ENCODE assay signal across 8 cellular contexts in the genomic region with DNA sequence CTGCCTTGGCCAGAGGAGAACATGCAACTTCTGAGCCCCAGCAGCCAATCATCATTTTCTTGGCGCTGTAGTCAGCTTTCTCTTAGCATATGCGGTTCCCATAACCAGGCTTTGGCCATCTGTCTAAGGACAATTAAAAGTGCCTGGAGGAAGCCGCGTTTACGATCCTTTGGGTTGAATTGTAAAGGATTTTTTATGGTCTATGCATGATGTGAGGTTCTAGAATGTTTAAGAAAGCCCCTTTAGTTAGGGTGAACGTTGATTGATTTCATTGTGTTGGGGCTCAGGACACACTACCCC. TPM values are rescaled to one million over a fixed set of nuclear protein-coding genes. Genes with fewer than 3 reads are reported as not detected.
DNase-seq lines count a peak whose midpoint lies in the region; ATAC-seq and TF ChIP-seq lines count a peak whose summit lies in the region.

No MANE protein-coding gene starts in this region.

- H3K9ac ChIP-seq in DND-41 (ENCODE audit: low read depth, low read length) = peak overlapping the region; percentile 96

- no TSS peak for BruUV-seq in Panc1 (replicated peaks; lab: Mats Ljungman, UMichigan)

- in situ Hi-C loops in Panc1 (cut with HindIII; ENCODE audit: low pct_unique_long_range_greater_than_20kb, low sequenced_read_pairs) = no loop called here

- POLR2A ChIA-PET in Panc1 (lab: Charles Lee) = interaction anchor here (0.6 to 4.0 kb wide), 5 partner anchors 9 to 142 kb away, joined by 3 to 98 read pairs (median 5); a partner anchor contains a TSS

- ATAC-seq in DND-41 (ENCODE audit: insufficient read depth, low read depth) (no peak), Panc1 (no peak), GM18505 (IDR thresholded peaks at IDR 0.05; ENCODE audit: unreplicated experiment) (no peak)

- peaks cover 33% of the 10 kb centered on the region for H3K4me1 ChIP-seq in DND-41 (ENCODE audit: insufficient read depth, low read length)
- peaks cover 19% of the 10 kb centered on the region for H3K4me1 ChIP-seq in Panc1 (ENCODE audit: control insufficient read depth, insufficient read depth, low read length)

- no peaks in the 10 kb centered on the region for H3K9me3 Mint-ChIP-seq in progenitor cell of endocrine pancreas (ENCODE audit: low read depth)

- H3K27ac Mint-ChIP-seq in progenitor cell of endocrine pancreas = peak overlapping the region; percentile 100

- DNase-seq in DND-41 = no peak
- no peak for DNase-seq in Panc1 (ENCODE audit: low read depth, low spot score)
- no peak for DNase-seq in epithelial cell of proximal tubule (ENCODE audit: low read depth)
- DNase-seq in progenitor cell of endocrine pancreas (ENCODE audit: low spot score, unreplicated experiment) = no peak
- DNase-seq in NCI-H1930 (lab: John Stamatoyannopoulos, UW) = no peak
- no peak for DNase-seq in UCSD-AML1 (lab: John Stamatoyannopoulos, UW; ENCODE audit: unreplicated experiment)
- no peak for DNase-seq in NOMO-1 (lab: John Stamatoyannopoulos, UW; ENCODE audit: unreplicated experiment in 2 of 2)

- H3K27me3 ChIP-seq in DND-41 (ENCODE audit: insufficient read depth, low read length, poor library complexity) = no peaks in the 10 kb centered on the region
- no peaks in the 10 kb centered on the region for H3K27me3 ChIP-seq in Panc1 (ENCODE audit: control insufficient read depth, insufficient read depth, low read length)

- no peak for TF ChIP-seq POLR2A in GM18505 (IDR thresholded peaks at IDR 0.05; ENCODE audit: borderline replicate concordance, extremely low read depth, insufficient read depth, insufficient read length)

- H3K9me3 ChIP-seq in DND-41 (ENCODE audit: insufficient read depth, low read length, severe bottlenecking) (no peaks in the 10 kb centered on the region), Panc1 (ENCODE audit: control insufficient read depth, insufficient read depth, low read depth, low read length) (no peaks in the 10 kb centered on the region)

- H3K36me3 ChIP-seq in DND-41 (ENCODE audit: insufficient read depth, low read length) (peaks cover 4% of the 10 kb centered on the region; the same call in 1 of the 2 replicates), Panc1 (ENCODE audit: control insufficient read depth, insufficient read depth, low read length) (no peaks in the 10 kb centered on the region)

- peak overlapping the region; percentile 82 for H2AFZ ChIP-seq in DND-41 (ENCODE audit: low read depth, low read length)

- CTCF ChIA-PET in Panc1 (lab: Charles Lee) = interaction anchor here (1.2 kb wide), 1 partner anchor 288 kb away, joined by 3 read pairs; no protein-coding TSS in a partner anchor

- H3K4me2 ChIP-seq in DND-41 (ENCODE audit: insufficient read depth, low read length) = peak overlapping the region; percentile 68

- H3K27me3 Mint-ChIP-seq in progenitor cell of endocrine pancreas = no peaks in the 10 kb centered on the region

- TF ChIP-seq CTCF in DND-41 (IDR thresholded peaks at IDR 0.05; ENCODE audit: borderline replicate concordance, extremely low read depth, low read length, poor library complexity, severe bottlenecking) = no peak
- no peak for TF ChIP-seq CTCF in Panc1 (IDR thresholded peaks at IDR 0.05)
- TF ChIP-seq CTCF in epithelial cell of proximal tubule (conservative IDR thresholded peaks at IDR 0.05; ENCODE audit: low read depth, low read length) = no peak
- no peak for TF ChIP-seq CTCF in progenitor cell of endocrine pancreas (IDR thresholded peaks at IDR 0.05; ENCODE audit: unreplicated experiment)

- peaks cover under 1% of the 10 kb centered on the region for H3K36me3 Mint-ChIP-seq in progenitor cell of endocrine pancreas (ENCODE audit: insufficient read depth)

- peaks cover 7% of the 10 kb centered on the region for H4K20me1 ChIP-seq in DND-41 (ENCODE audit: insufficient read depth, low read length)

- H3K4me3 ChIP-seq in DND-41 (ENCODE audit: low read depth in 1 of 2, low read length in 2 of 2) (peak overlapping the region; percentile 28 to 70; a peak in 3 of 4 replicates), Panc1 (ENCODE audit: low read depth in 2 of 2, low read length in 2 of 2) (peak overlapping the region; percentile 79 to 91), epithelial cell of proximal tubule (ENCODE audit: low read depth, low read length) (peak overlapping the region; percentile 77)

- H3K4me1 Mint-ChIP-seq in progenitor cell of endocrine pancreas (ENCODE audit: low read depth) = peaks cover 8% of the 10 kb centered on the region

- peaks cover 39% of the 10 kb centered on the region for H3K79me2 ChIP-seq in DND-41 (ENCODE audit: insufficient read depth, low read length)

- intact Hi-C loops in Panc1 (cut with micrococcal nuclease; ENCODE audit: unreplicated experiment) = loop anchor here (5.0 kb wide), 1 partner anchor 136 kb away; no protein-coding TSS in a partner anchor

- peak overlapping the region; percentile 100 for H3K4me3 Mint-ChIP-seq in progenitor cell of endocrine pancreas (ENCODE audit: low read depth)

- H3K27ac ChIP-seq in DND-41 (ENCODE audit: low read length) = peak overlapping the region; percentile 94
- H3K27ac ChIP-seq in Panc1 (ENCODE audit: low read length) = peak overlapping the region; percentile 98

RNA-seq across cellular contexts. Expression of a gene that starts 0.8 kb away (rescaled TPM):
- total RNA-seq in Panc1 (2021; ENCODE audit: unreplicated experiment) = 48.4 TPM
- polyA plus RNA-seq in Panc1 (2012; ENCODE audit: insufficient read length) = 22.3 TPM
- total RNA-seq in epithelial cell of proximal tubule = 4.6 and 6.3 TPM in 2 replicates
- total RNA-seq in progenitor cell of endocrine pancreas = 26.2 and 26.4 TPM in 2 replicates

RNA-seq across cellular contexts. Expression of a gene that starts 58.5 kb away (rescaled TPM):
- total RNA-seq in Panc1 (2021; ENCODE audit: unreplicated experiment) (81.7 TPM), epithelial cell of proximal tubule (50.4 and 112 TPM in 2 replicates), progenitor cell of endocrine pancreas (75.0 and 75.2 TPM in 2 replicates)
- polyA plus RNA-seq in Panc1 (2012; ENCODE audit: insufficient read length) = 31.5 TPM
